Comparison of ENCODE assay signal across 2 cellular contexts in genomic region chr6:44117397-44118128, GRCh38.
TF ChIP-seq lines count a peak whose summit lies in the region.

No MANE protein-coding gene starts in this region.

TF ChIP-seq in K562, 482 proteins besides CTCF, POLR2A, EP300 and RAD21:
- TF ChIP-seq TEAD2 (tag; IDR thresholded peaks at IDR 0.05) (no peak), HLTF (IDR thresholded peaks at IDR 0.05) (no peak), NONO (IDR thresholded peaks at IDR 0.05; ENCODE audit: low read depth in 2 of 2, low read length in 1 of 2) (no peak), SMAD2 (IDR thresholded peaks at IDR 0.05; ENCODE audit: low read depth, low read length) (no peak), ZNF445 (CRISPR knock-in tag; IDR thresholded peaks at IDR 0.05; ENCODE audit: low read depth) (no peak), SIX5 (IDR thresholded peaks at IDR 0.05; ENCODE audit: borderline replicate concordance in 1 of 2, insufficient read depth in 1 of 2, low read depth in 1 of 2, low read length in 2 of 2) (no peak), HCFC1 (IDR thresholded peaks at IDR 0.05; ENCODE audit: low read depth, low read length) (no peak), CREB3 (tag; conservative IDR thresholded peaks at IDR 0.05; ENCODE audit: low read depth) (no peak)
TF ChIP-seq in K562: peak in this region for 0.

TF ChIP-seq in HEK293T, 16 proteins besides CTCF, POLR2A, EP300 and RAD21:
- no peak for TF ChIP-seq ZNF384 (IDR thresholded peaks at IDR 0.05)
- TF ChIP-seq HDGF (IDR thresholded peaks at IDR 0.05; ENCODE audit: borderline replicate concordance) = no peak
- no peak for TF ChIP-seq SP1 (IDR thresholded peaks at IDR 0.05)
- no peak for TF ChIP-seq ARNT (IDR thresholded peaks at IDR 0.05)
- TF ChIP-seq TARDBP (IDR thresholded peaks at IDR 0.05) = no peak
- TF ChIP-seq LEF1 (IDR thresholded peaks at IDR 0.05; ENCODE audit: borderline replicate concordance) = no peak
- no peak for TF ChIP-seq CTBP1 (IDR thresholded peaks at IDR 0.05; ENCODE audit: borderline replicate concordance)
- TF ChIP-seq L3MBTL2 (conservative IDR thresholded peaks at IDR 0.05) = no peak
- TF ChIP-seq FOXA1 (IDR thresholded peaks at IDR 0.05) = no peak
- no peak for TF ChIP-seq PKNOX1 (IDR thresholded peaks at IDR 0.05)
- no peak for TF ChIP-seq NFRKB (IDR thresholded peaks at IDR 0.05)
- TF ChIP-seq SUZ12 (IDR thresholded peaks at IDR 0.05) = no peak
- TF ChIP-seq ELF4 (IDR thresholded peaks at IDR 0.05) = no peak
- no peak for TF ChIP-seq FOXK2 (IDR thresholded peaks at IDR 0.05)
TF ChIP-seq in HEK293T: peak in this region for 0.
